8 cellular contexts compared by ENCODE assay signal in genomic region chr5:173581408-173582197, GRCh38. TPM values are rescaled to one million over a fixed set of nuclear protein-coding genes. Genes with fewer than 3 reads are reported as not detected.
DNase-seq lines count a peak whose midpoint lies in the region; ATAC-seq and TF ChIP-seq lines count a peak whose summit lies in the region.

No MANE protein-coding gene starts in this region.

- no peak overlapping the region for H2AFZ ChIP-seq in KMS-11 (ENCODE audit: low read depth)

- H3K9ac ChIP-seq in KMS-11 = no peak overlapping the region

- H3K27me3 ChIP-seq in KMS-11 (ENCODE audit: insufficient read depth, low read depth) (no peaks in the 10 kb centered on the region), gastrocnemius medialis (no peaks in the 10 kb centered on the region)

- peaks cover 0 to 8% (median 0%) of the 10 kb centered on the region in 3 donors for H3K9me3 ChIP-seq in gastrocnemius medialis

- in situ Hi-C loops in gastrocnemius medialis (cut with MboI; ENCODE audit: low sequenced_read_pairs in 4 of 4) = loop anchor here in 3 of 4 donors (5.0 to 25.0 kb wide), 2 partner anchors 269 to 289 kb away; no protein-coding TSS in a partner anchor

- H4K20me1 ChIP-seq in KMS-11 (ENCODE audit: insufficient read depth) = no peaks in the 10 kb centered on the region

- TF ChIP-seq POLR2A in gastrocnemius medialis (IDR thresholded peaks at IDR 0.05) = no peak

- DNase-seq in GM10266 (ENCODE audit: extremely low spot score) = peak; percentile 71
- DNase-seq in activated CD8-positive, alpha-beta memory T cell treated with anti-CD3 and anti-CD28 coated beads for 24 hours = peak; percentile 63
- DNase-seq in fibroblast of mammary gland (ENCODE audit: low read depth) = peak; percentile 28
- DNase-seq in gastrocnemius medialis = no peak

- H3K4me1 ChIP-seq in KMS-11 (ENCODE audit: low read depth, poor library complexity, severe bottlenecking) = no peaks in the 10 kb centered on the region
- H3K4me1 ChIP-seq in gastrocnemius medialis = no peaks in the 10 kb centered on the region

- no peak overlapping the region for H3K4me2 ChIP-seq in KMS-11

- no peak overlapping the region for H3K27ac ChIP-seq in KMS-11
- no peak overlapping the region for H3K27ac ChIP-seq in gastrocnemius medialis

- no peak overlapping the region for H3K4me3 ChIP-seq in KMS-11 (IDR thresholded peaks at IDR 0.05; ENCODE audit: insufficient read depth, low read depth, low read length)
- no peak overlapping the region for H3K4me3 ChIP-seq in fibroblast of mammary gland (ENCODE audit: control insufficient read depth, low read depth, low read length)
- no peak overlapping the region for H3K4me3 ChIP-seq in gastrocnemius medialis

- no peaks in the 10 kb centered on the region for H3K79me2 ChIP-seq in KMS-11 (ENCODE audit: insufficient read depth, low read depth)

- no peak for ATAC-seq in gastrocnemius medialis
- no peak for ATAC-seq in GM21717 (IDR thresholded peaks at IDR 0.05; ENCODE audit: unreplicated experiment)
- ATAC-seq in HG02870 (IDR thresholded peaks at IDR 0.05; ENCODE audit: unreplicated experiment) = no peak
- ATAC-seq in HG02759 (IDR thresholded peaks at IDR 0.05; ENCODE audit: unreplicated experiment) = no peak

- H3K36me3 ChIP-seq in KMS-11 (ENCODE audit: insufficient read depth) (no peaks in the 10 kb centered on the region), gastrocnemius medialis (no peaks in the 10 kb centered on the region)

- intact Hi-C loops in gastrocnemius medialis (cut with DNase I; ENCODE audit: low total_unique reads) = no loop called here

- TF ChIP-seq CTCF in GM10266 (IDR thresholded peaks at IDR 0.05; ENCODE audit: control insufficient read depth, insufficient read depth, low read depth, missing control alignments) (peak; percentile 78), KMS-11 (conservative IDR thresholded peaks at IDR 0.05; ENCODE audit: low read depth, low read length) (peak; percentile 58), fibroblast of mammary gland (conservative IDR thresholded peaks at IDR 0.05; ENCODE audit: control insufficient read depth, insufficient read depth, low read depth, low read length) (peak; percentile 65), gastrocnemius medialis (IDR thresholded peaks at IDR 0.05 in 4 of 5, conservative IDR thresholded peaks at IDR 0.05 in 1 of 5) (peak; percentile 28 to 65 (median 56))

RNA-seq across cellular contexts. Expression of gene BOD1, which starts 34.8 kb away (rescaled TPM):
- 100 to 1,000 TPM; 101 to 157 (median 117) TPM for total RNA-seq in gastrocnemius medialis

Comparison
In these comparisons a context has a peak if more than half of its experiments do, and no peak if none do; other contexts are left out.
1. DNase-seq: peak in GM10266 (single experiment), activated CD8-positive, alpha-beta memory T cell treated with anti-CD3 and anti-CD28 coated beads for 24 hours (single experiment) and fibroblast of mammary gland (single experiment); none in gastrocnemius medialis (0 of 2).
2. Peak in every context shown above with its lines, with median percentiles within 50 percentile points of each other: CTCF ChIP-seq.